In genomic region chr15:44728576-44729393, GRCh38 we compare ENCODE assay signal across 8 cellular contexts. TPM values are rescaled to one million over a fixed set of nuclear protein-coding genes. Genes with fewer than 3 reads are reported as not detected.
DNase-seq lines count a peak whose midpoint lies in the region; ATAC-seq and TF ChIP-seq lines count a peak whose summit lies in the region.

No MANE protein-coding gene starts in this region.

- H3K36me3 Mint-ChIP-seq in WTC11, result no peaks in the 10 kb centered on the region

- no peaks in the 10 kb centered on the region for H3K9me3 Mint-ChIP-seq in WTC11

- peak; percentile 76 for ATAC-seq in GM18909 (IDR thresholded peaks at IDR 0.05; ENCODE audit: poor library complexity, unreplicated experiment)
- peak; percentile 75 for ATAC-seq in HG03175 (IDR thresholded peaks at IDR 0.05; ENCODE audit: unreplicated experiment)
- peak; percentile 94 for ATAC-seq in WTC11

- CTCF ChIA-PET in WTC11 (lab: Charles Lee), result interaction anchor here (0.5 to 2.6 kb wide), 9 partner anchors 9 to 649 kb away, joined by 3 to 39 read pairs (median 6); partner anchors contain the start of genes B2M, PATL2 and SPG11

- TF ChIP-seq CTCF in WTC11 (IDR thresholded peaks at IDR 0.05), result no peak
- no peak for TF ChIP-seq CTCF in cardiac fibroblast (IDR thresholded peaks at IDR 0.05; ENCODE audit: low read depth, low read length)

- POLR2A ChIA-PET in WTC11 (lab: Charles Lee), result interaction anchor here (0.5 to 3.6 kb wide), 6 partner anchors 8 to 192 kb away, joined by 3 to 37 read pairs (median 4); partner anchors contain the start of genes B2M, EIF3J, PATL2 and SPG11

- H3K4me3 ChIP-seq in cardiac fibroblast (replicated peaks in 1 of 2; ENCODE audit: low read depth in 2 of 2, low read length in 2 of 2), result peak overlapping the region; percentile 82 to 93
- H3K4me3 ChIP-seq in skin epidermis, result peak overlapping the region; percentile 63 to 83 (median 74)

- peaks cover 32% of the 10 kb centered on the region for H3K4me1 Mint-ChIP-seq in WTC11

- peak overlapping the region; percentile 99 for H3K27ac Mint-ChIP-seq in WTC11

- H3K27me3 Mint-ChIP-seq in WTC11 (ENCODE audit: low read depth), result no peaks in the 10 kb centered on the region; the same call in 1 of the 2 replicates

- H3K27ac ChIP-seq in skin epidermis, result peak overlapping the region; percentile 73 to 99 (median 97)

- peak overlapping the region; percentile 97 for H3K4me3 Mint-ChIP-seq in WTC11

- peak; percentile 96 for DNase-seq in AG08395 (ENCODE audit: low spot score)
- DNase-seq in NCI-H2227 treated with DMSO at 0.1 percent for 48 hours (lab: John Stamatoyannopoulos, UW), result peak; percentile 91
- peak; percentile 88 for DNase-seq in WTC11 (ENCODE audit: low spot score)
- DNase-seq in cardiac fibroblast (ENCODE audit: low read depth in 2 of 2), result peak; percentile 99
- peak; percentile 90 for DNase-seq in iPS-NIHi11 (ENCODE audit: low spot score)

TF ChIP-seq in WTC11, 78 proteins besides CTCF, POLR2A, EP300 and RAD21 (continues in another document):
- TF ChIP-seq PRRX2 (CRISPR knock-in tag; IDR thresholded peaks at IDR 0.05), result no peak
- TF ChIP-seq GRHL2 (CRISPR knock-in tag; IDR thresholded peaks at IDR 0.05; ENCODE audit: insufficient replicate concordance, severe bottlenecking), result no peak
- no peak for TF ChIP-seq ATF1 (CRISPR knock-in tag; IDR thresholded peaks at IDR 0.05)
- TF ChIP-seq NFATC4 (CRISPR knock-in tag; IDR thresholded peaks at IDR 0.05), result no peak
- no peak; the same call in 1 of the 2 replicates for TF ChIP-seq NFYB (CRISPR knock-in tag; conservative IDR thresholded peaks at IDR 0.05; ENCODE audit: low read depth)
- TF ChIP-seq JUN (CRISPR knock-in tag; IDR thresholded peaks at IDR 0.05), result no peak
- TF ChIP-seq ZNF138 (CRISPR knock-in tag; conservative IDR thresholded peaks at IDR 0.05), result no peak
- TF ChIP-seq SOX15 (CRISPR knock-in tag; IDR thresholded peaks at IDR 0.05), result no peak
- peak; percentile 76; the same call in 1 of the 2 replicates for TF ChIP-seq KAT7 (CRISPR knock-in tag; IDR thresholded peaks at IDR 0.05; ENCODE audit: borderline replicate concordance)
- TF ChIP-seq TEAD1 (CRISPR knock-in tag; IDR thresholded peaks at IDR 0.05), result 0 out of 2 replicates have a peak, but pooled peaks have one; percentile 2
- TF ChIP-seq ZBTB43 (CRISPR knock-in tag; IDR thresholded peaks at IDR 0.05), result 0 out of 2 replicates have a peak, but pooled peaks have one; percentile 37
- TF ChIP-seq TCF7 (CRISPR knock-in tag; IDR thresholded peaks at IDR 0.05; ENCODE audit: low read depth), result no peak
- TF ChIP-seq CREM (CRISPR knock-in tag; IDR thresholded peaks at IDR 0.05), result peak; percentile 70; the same call in 1 of the 2 replicates
- peak; percentile 60; the same call in 1 of the 2 replicates for TF ChIP-seq ARID4B (CRISPR knock-in tag; IDR thresholded peaks at IDR 0.05; ENCODE audit: borderline replicate concordance)
- TF ChIP-seq MLX (CRISPR knock-in tag; IDR thresholded peaks at IDR 0.05), result no peak
- TF ChIP-seq, protein P1, sequence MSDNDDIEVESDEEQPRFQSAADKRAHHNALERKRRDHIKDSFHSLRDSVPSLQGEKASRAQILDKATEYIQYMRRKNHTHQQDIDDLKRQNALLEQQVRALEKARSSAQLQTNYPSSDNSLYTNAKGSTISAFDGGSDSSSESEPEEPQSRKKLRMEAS (CRISPR knock-in tag; IDR thresholded peaks at IDR 0.05), result peak; percentile 23; the same call in 1 of the 2 replicates
- TF ChIP-seq SP1 (CRISPR knock-in tag; conservative IDR thresholded peaks at IDR 0.05), result no peak
- TF ChIP-seq FOXP1 (CRISPR knock-in tag; IDR thresholded peaks at IDR 0.05; ENCODE audit: borderline replicate concordance), result peak; percentile 16; the same call in 1 of the 2 replicates
- no peak for TF ChIP-seq TP53 (CRISPR knock-in tag; IDR thresholded peaks at IDR 0.05)
- TF ChIP-seq, protein P2, sequence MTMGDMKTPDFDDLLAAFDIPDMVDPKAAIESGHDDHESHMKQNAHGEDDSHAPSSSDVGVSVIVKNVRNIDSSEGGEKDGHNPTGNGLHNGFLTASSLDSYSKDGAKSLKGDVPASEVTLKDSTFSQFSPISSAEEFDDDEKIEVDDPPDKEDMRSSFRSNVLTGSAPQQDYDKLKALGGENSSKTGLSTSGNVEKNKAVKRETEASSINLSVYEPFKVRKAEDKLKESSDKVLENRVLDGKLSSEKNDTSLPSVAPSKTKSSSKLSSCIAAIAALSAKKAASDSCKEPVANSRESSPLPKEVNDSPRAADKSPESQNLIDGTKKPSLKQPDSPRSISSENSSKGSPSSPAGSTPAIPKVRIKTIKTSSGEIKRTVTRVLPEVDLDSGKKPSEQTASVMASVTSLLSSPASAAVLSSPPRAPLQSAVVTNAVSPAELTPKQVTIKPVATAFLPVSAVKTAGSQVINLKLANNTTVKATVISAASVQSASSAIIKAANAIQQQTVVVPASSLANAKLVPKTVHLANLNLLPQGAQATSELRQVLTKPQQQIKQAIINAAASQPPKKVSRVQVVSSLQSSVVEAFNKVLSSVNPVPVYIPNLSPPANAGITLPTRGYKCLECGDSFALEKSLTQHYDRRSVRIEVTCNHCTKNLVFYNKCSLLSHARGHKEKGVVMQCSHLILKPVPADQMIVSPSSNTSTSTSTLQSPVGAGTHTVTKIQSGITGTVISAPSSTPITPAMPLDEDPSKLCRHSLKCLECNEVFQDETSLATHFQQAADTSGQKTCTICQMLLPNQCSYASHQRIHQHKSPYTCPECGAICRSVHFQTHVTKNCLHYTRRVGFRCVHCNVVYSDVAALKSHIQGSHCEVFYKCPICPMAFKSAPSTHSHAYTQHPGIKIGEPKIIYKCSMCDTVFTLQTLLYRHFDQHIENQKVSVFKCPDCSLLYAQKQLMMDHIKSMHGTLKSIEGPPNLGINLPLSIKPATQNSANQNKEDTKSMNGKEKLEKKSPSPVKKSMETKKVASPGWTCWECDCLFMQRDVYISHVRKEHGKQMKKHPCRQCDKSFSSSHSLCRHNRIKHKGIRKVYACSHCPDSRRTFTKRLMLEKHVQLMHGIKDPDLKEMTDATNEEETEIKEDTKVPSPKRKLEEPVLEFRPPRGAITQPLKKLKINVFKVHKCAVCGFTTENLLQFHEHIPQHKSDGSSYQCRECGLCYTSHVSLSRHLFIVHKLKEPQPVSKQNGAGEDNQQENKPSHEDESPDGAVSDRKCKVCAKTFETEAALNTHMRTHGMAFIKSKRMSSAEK (CRISPR knock-in tag; IDR thresholded peaks at IDR 0.05; ENCODE audit: borderline replicate concordance), result no peak

RNA-seq across cellular contexts. Expression of gene TRIM69, which starts 7.5 kb away (rescaled TPM):
- 9.9 to 11.3 TPM (median 10.4 TPM) in 3 replicates for total RNA-seq in WTC11 (2021)

RNA-seq across cellular contexts. Expression of gene B2M, which starts 17.5 kb away (rescaled TPM):
- total RNA-seq in WTC11 (2021), result 88.2 to 105 TPM (median 102 TPM) in 3 replicates

RNA-seq across cellular contexts. Expression of gene PATL2, which starts 17.7 kb away (rescaled TPM):
- 0.41 to 1.2 TPM (median 0.59 TPM) in 3 replicates for total RNA-seq in WTC11 (2021)

Comparison
In these comparisons a context has a peak if more than half of its experiments do, and no peak if none do; other contexts are left out.
1. Peak in every context shown above with its lines: DNase-seq, ATAC-seq, H3K4me3 ChIP-seq and H3K27ac ChIP-seq.